ENCODE assay signal across 8 cellular contexts in the genomic region with DNA sequence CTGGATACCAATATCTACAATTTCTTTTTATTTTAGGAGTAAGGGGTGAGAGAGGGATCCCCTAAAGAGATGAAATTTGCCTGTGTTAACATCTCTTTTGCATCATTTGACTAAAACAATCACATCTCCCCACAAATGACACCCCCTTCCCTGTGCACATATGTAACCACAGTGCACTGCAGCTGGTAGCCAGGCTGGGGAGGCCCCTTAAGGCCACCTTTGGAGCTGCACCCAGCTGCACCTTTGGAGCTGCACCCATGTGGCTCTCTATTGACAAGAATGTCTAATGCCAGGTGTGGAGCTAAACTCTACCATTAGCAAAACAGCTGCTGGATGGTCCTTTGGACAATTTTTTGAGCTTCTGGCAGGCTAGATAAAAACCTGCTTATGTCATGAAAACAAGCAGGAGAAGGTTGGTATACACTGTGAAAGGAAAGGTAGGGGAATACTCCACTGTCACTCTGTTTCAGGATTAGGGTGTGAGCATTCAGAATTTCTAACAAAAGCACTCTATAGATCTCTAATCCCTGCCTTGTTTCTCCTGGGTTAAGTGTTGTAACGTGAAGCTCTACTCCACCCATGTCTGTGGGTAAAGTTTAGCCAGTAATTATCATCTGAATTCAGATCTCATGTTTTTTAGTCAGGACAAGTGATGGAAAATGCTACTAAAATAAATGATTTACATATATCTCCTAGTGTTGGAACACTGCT. TPM values are rescaled to one million over a fixed set of nuclear protein-coding genes. Genes with fewer than 3 reads are reported as not detected.
DNase-seq lines count a peak whose midpoint lies in the region; ATAC-seq, FAIRE-seq and TF ChIP-seq lines count a peak whose summit lies in the region.

No MANE protein-coding gene starts in this region.

- DNase-seq in AG04450 (ENCODE audit: low read depth, low spot score) (no peak), SJCRH30 (peak; percentile 35 to 57), mucosa of descending colon (peak in 2 of 3 donors; percentile 7 to 31), frontal cortex (ENCODE audit: low spot score in 2 of 2) (no peak), nephron progenitor cell (no peak), amygdala (lab: John Stamatoyannopoulos, UW) (no peak)

- no peak for FAIRE-seq in frontal cortex (lab: Jason Lieb, UNC)

- H3K4me3 Mint-ChIP-seq in nephron progenitor cell, result no peak overlapping the region

- H3K4me1 ChIP-seq in SJCRH30, result peaks cover 20% of the 10 kb centered on the region
- H3K4me1 ChIP-seq in mucosa of descending colon (ENCODE audit: low read depth), result no peaks in the 10 kb centered on the region

- no peaks in the 10 kb centered on the region for H3K9me3 Mint-ChIP-seq in nephron progenitor cell

- ATAC-seq in GM18511 (IDR thresholded peaks at IDR 0.05; ENCODE audit: unreplicated experiment) (peak; percentile 84), HG02938 (IDR thresholded peaks at IDR 0.05; ENCODE audit: unreplicated experiment) (peak; percentile 84), mucosa of descending colon (peak; percentile 83)

- H3K9me3 ChIP-seq in AG04450 (ENCODE audit: control insufficient read depth, insufficient read depth, low read length), result no peaks in the 10 kb centered on the region
- H3K9me3 ChIP-seq in SJCRH30 (replicated peaks), result 0 out of 2 replicates have a peak, but pooled peaks cover 3% of the 10 kb centered on the region
- no peaks in the 10 kb centered on the region for H3K9me3 ChIP-seq in mucosa of descending colon

- H3K27me3 Mint-ChIP-seq in nephron progenitor cell (ENCODE audit: low read depth, poor library complexity), result peaks cover 2% of the 10 kb centered on the region

- peaks cover 8% of the 10 kb centered on the region for H3K36me3 Mint-ChIP-seq in nephron progenitor cell (ENCODE audit: low read depth)

- no peak overlapping the region for H3K4me3 ChIP-seq in AG04450 (ENCODE audit: low read depth, low read length)
- H3K4me3 ChIP-seq in SJCRH30, result no peak overlapping the region
- H3K4me3 ChIP-seq in mucosa of descending colon, result no peak overlapping the region

- POLR2A ChIA-PET in AG04450 (lab: Yijun Ruan, JAX), result no interaction called here

- TF ChIP-seq CTCF in AG04450 (IDR thresholded peaks at IDR 0.05; ENCODE audit: low read depth, low read length) (peak; percentile 9; the same call in 1 of the 2 replicates), mucosa of descending colon (IDR thresholded peaks at IDR 0.05) (no peak), nephron progenitor cell (IDR thresholded peaks at IDR 0.05) (no peak)

- no peaks in the 10 kb centered on the region for H3K27me3 ChIP-seq in AG04450 (ENCODE audit: control insufficient read depth, insufficient read depth, low read length)
- H3K27me3 ChIP-seq in SJCRH30, result no peaks in the 10 kb centered on the region

- intact Hi-C loops in mucosa of descending colon (cut with DNase I, micrococcal nuclease), result no loop called here

- CTCF ChIA-PET in AG04450 (lab: Charles Lee), result interaction anchor here (0.6 to 1.8 kb wide), 8 partner anchors 9 to 434 kb away, joined by 3 to 6 read pairs (median 4); no protein-coding TSS in a partner anchor

- H3K36me3 ChIP-seq in SJCRH30, result no peaks in the 10 kb centered on the region
- H3K36me3 ChIP-seq in mucosa of descending colon (ENCODE audit: low read depth), result no peaks in the 10 kb centered on the region

- H3K27ac Mint-ChIP-seq in nephron progenitor cell, result no peak overlapping the region

- H3K4me1 Mint-ChIP-seq in nephron progenitor cell, result no peaks in the 10 kb centered on the region

- H3K27ac ChIP-seq in AG04450 (ENCODE audit: low read depth, low read length), result no peak overlapping the region
- no peak overlapping the region for H3K27ac ChIP-seq in SJCRH30

RNA-seq across cellular contexts. Expression of a gene that starts 52.1 kb away (rescaled TPM):
- 96.4 and 99.8 TPM in 2 replicates for polyA plus RNA-seq in AG04450 (2011; rRNA removed)
- 60.2 and 71.2 TPM in 2 replicates for polyA minus RNA-seq in AG04450 (2011; rRNA and poly(A)+ RNA removed)
- 161 and 184 TPM in 2 replicates for total RNA-seq in SJCRH30 (2014; rRNA removed; shearing (Covaris generic))
- total RNA-seq in mucosa of descending colon (100 to 1,000 TPM in 1 of 3 donors, 10 to 100 TPM in 2; 82.0 to 125 (median 95.2) TPM), frontal cortex (54.6 TPM)

Comparison
In these comparisons a context has a peak if more than half of its experiments do, and no peak if none do; other contexts are left out.
1. DNase-seq: peak in SJCRH30 (2 of 2) and mucosa of descending colon (2 of 3); none in AG04450 (single experiment), frontal cortex (0 of 2), nephron progenitor cell (single experiment) and amygdala (0 of 56).
2. Peak in every context shown above with its lines, with median percentiles within 50 percentile points of each other: ATAC-seq.